Comparison of ENCODE assay signal across 8 cellular contexts in genomic region chr7:151057989-151058765, GRCh38. TPM values are rescaled to one million over a fixed set of nuclear protein-coding genes. Genes with fewer than 3 reads are reported as not detected.
DNase-seq lines count a peak whose midpoint lies in the region; ATAC-seq and TF ChIP-seq lines count a peak whose summit lies in the region.

No MANE protein-coding gene starts in this region.

- peak overlapping the region; percentile 96 for H3K4me2 ChIP-seq in DND-41 (ENCODE audit: insufficient read depth, low read length)

- H3K4me1 ChIP-seq in DND-41 (ENCODE audit: insufficient read depth, low read length) (peaks cover 55% of the 10 kb centered on the region), Peyer's patch (peaks cover 4 to 44% (median 18%) of the 10 kb centered on the region in 4 donors), esophagus squamous epithelium (peaks cover 42 to 58% (median 58%) of the 10 kb centered on the region in 3 donors)

- H3K36me3 ChIP-seq in DND-41 (ENCODE audit: insufficient read depth, low read length) (peaks cover 15% of the 10 kb centered on the region), KOPT-K1 (ENCODE audit: insufficient read depth, low read length) (peaks cover under 1% of the 10 kb centered on the region; the same call in 1 of the 2 replicates), Peyer's patch (no peaks in the 10 kb centered on the region), esophagus squamous epithelium (peaks cover 0 to 28% (median 0%) of the 10 kb centered on the region in 3 donors)

- peak overlapping the region; percentile 92 for H2AFZ ChIP-seq in DND-41 (ENCODE audit: low read depth, low read length)

- no peaks in the 10 kb centered on the region for H3K9me3 ChIP-seq in DND-41 (ENCODE audit: insufficient read depth, low read length, severe bottlenecking)
- H3K9me3 ChIP-seq in KOPT-K1 (ENCODE audit: insufficient read depth, low read length, poor library complexity, severe bottlenecking) = no peaks in the 10 kb centered on the region
- H3K9me3 ChIP-seq in Peyer's patch = no peaks in the 10 kb centered on the region
- H3K9me3 ChIP-seq in esophagus squamous epithelium = no peaks in the 10 kb centered on the region

- intact Hi-C loops in esophagus squamous epithelium (cut with DNase I) = no loop called here

- TF ChIP-seq CTCF in DND-41 (IDR thresholded peaks at IDR 0.05; ENCODE audit: borderline replicate concordance, extremely low read depth, low read length, poor library complexity, severe bottlenecking) = no peak
- no peak for TF ChIP-seq CTCF in Peyer's patch (IDR thresholded peaks at IDR 0.05)
- peak in 2 of 6 experiments; percentile 10 to 37 for TF ChIP-seq CTCF in esophagus squamous epithelium (IDR thresholded peaks at IDR 0.05)

- peaks cover 37% of the 10 kb centered on the region for H3K79me2 ChIP-seq in DND-41 (ENCODE audit: insufficient read depth, low read length)

- ATAC-seq in DND-41 (ENCODE audit: insufficient read depth, low read depth) = peak; percentile 90
- peak; percentile 86 for ATAC-seq in GM21825 (IDR thresholded peaks at IDR 0.05; ENCODE audit: unreplicated experiment)

- peak overlapping the region; percentile 84 to 85 for H3K4me3 ChIP-seq in DND-41 (ENCODE audit: low read depth in 1 of 2, low read length in 2 of 2)
- H3K4me3 ChIP-seq in Peyer's patch = peak overlapping the region; percentile 61 to 87 (median 79)
- H3K4me3 ChIP-seq in esophagus squamous epithelium = peak overlapping the region; percentile 56 to 87 (median 82)

- WGBS in esophagus squamous epithelium, 2 donors = 1 to 2% methylated on average over 8 to 23 of the region's 46 CpGs

- DNase-seq in DND-41 (peak; percentile 99), Peyer's patch (peak; percentile 98 to 100 (median 98)), activated T-helper 1 cell treated with Interleukin-2 at 50 U/mL for 16 hours (ENCODE audit: low read depth) (peak; percentile 95), esophagus squamous epithelium (lab: John Stamatoyannopoulos, UW) (peak; percentile 94), myocyte (ENCODE audit: low read depth) (peak; percentile 100)
- peak; percentile 95 to 96 for DNase-seq in stimulated activated CD8-positive, alpha-beta memory T cell treated with anti-CD3 and anti-CD28 coated beads, Interleukin-7, amount 100 ng/mL, for 4 hours (ENCODE audit: low read depth in 2 of 2)

- H3K27me3 ChIP-seq in DND-41 (ENCODE audit: insufficient read depth, low read length, poor library complexity) (no peaks in the 10 kb centered on the region), Peyer's patch (no peaks in the 10 kb centered on the region), esophagus squamous epithelium (no peaks in the 10 kb centered on the region)

- H3K27ac ChIP-seq in DND-41 (ENCODE audit: low read length) (peak overlapping the region; percentile 92), KOPT-K1 (ENCODE audit: low read depth, low read length, poor library complexity, severe bottlenecking) (peak overlapping the region; percentile 67), Peyer's patch (peak overlapping the region; percentile 91 to 96 (median 93)), esophagus squamous epithelium (peak overlapping the region; percentile 85 to 99 (median 96))

- TF ChIP-seq POLR2A in Peyer's patch (IDR thresholded peaks at IDR 0.05) (peak; percentile 63 to 80), esophagus squamous epithelium (IDR thresholded peaks at IDR 0.05) (peak in 3 of 4 donors; percentile 58 to 89 (median 79))

- peaks cover 27% of the 10 kb centered on the region for H4K20me1 ChIP-seq in DND-41 (ENCODE audit: insufficient read depth, low read length)

- H3K9ac ChIP-seq in DND-41 (ENCODE audit: low read depth, low read length) = peak overlapping the region; percentile 68

RNA-seq across cellular contexts. Expression of gene CDK5, which starts 0.5 kb away (rescaled TPM):
- total RNA-seq in Peyer's patch = 10 to 100 TPM in 3 of 4 donors, 1 to 10 TPM in 1; 6.9 to 15.4 (median 13.8) TPM
- 10 to 100 TPM in 2 of 4 donors, 1 to 10 TPM in 2; 3.8 to 12.9 (median 8.6) TPM for total RNA-seq in esophagus squamous epithelium
- total RNA-seq in myocyte = 34.0 TPM in 2 replicates
- 74.5 TPM for polyA plus RNA-seq in myocyte (2012)

RNA-seq across cellular contexts. Expression of gene SLC4A2, which starts 1.2 kb away (rescaled TPM):
- total RNA-seq in Peyer's patch (100 to 1,000 TPM; 101 to 143 (median 121) TPM), esophagus squamous epithelium (10 to 100 TPM; 39.8 to 53.7 (median 45.0) TPM), myocyte (516 and 662 TPM in 2 replicates)
- polyA plus RNA-seq in myocyte (2012) = 681 TPM

RNA-seq across cellular contexts. Expression of gene ASIC3, which starts 9.8 kb away (rescaled TPM):
- 10 to 100 TPM in 1 of 4 donors, 1 to 10 TPM in 3; 2.5 to 10.7 (median 5.0) TPM for total RNA-seq in Peyer's patch
- total RNA-seq in esophagus squamous epithelium = under 1 TPM in 2 of 4 donors, not detected in 2; 0.40 to 0.95 TPM
- total RNA-seq in myocyte = 3.6 and 5.5 TPM in 2 replicates
- 17.5 TPM for polyA plus RNA-seq in myocyte (2012)

RNA-seq across cellular contexts. Expression of gene FASTK, which starts 22.4 kb away (rescaled TPM):
- total RNA-seq in Peyer's patch = 100 to 1,000 TPM in 3 of 4 donors, 10 to 100 TPM in 1; 99.0 to 239 (median 158) TPM
- 10 to 100 TPM; 43.0 to 83.6 (median 75.9) TPM for total RNA-seq in esophagus squamous epithelium
- total RNA-seq in myocyte = 177 and 198 TPM in 2 replicates
- polyA plus RNA-seq in myocyte (2012) = 156 TPM

RNA-seq across cellular contexts. Expression of gene TMUB1, which starts 25.1 kb away (rescaled TPM):
- total RNA-seq in Peyer's patch (100 to 1,000 TPM in 2 of 4 donors, 10 to 100 TPM in 2; 38.0 to 113 (median 100) TPM), esophagus squamous epithelium (10 to 100 TPM; 28.4 to 51.0 (median 35.2) TPM), myocyte (59.9 and 60.7 TPM in 2 replicates)
- polyA plus RNA-seq in myocyte (2012) = 57.5 TPM

Comparison
In these comparisons a context has a peak if more than half of its experiments do, and no peak if none do; other contexts are left out.
1. Peak in every context shown above with its lines: DNase-seq, ATAC-seq, H3K4me3 ChIP-seq and H3K27ac ChIP-seq.